In the genomic region with DNA sequence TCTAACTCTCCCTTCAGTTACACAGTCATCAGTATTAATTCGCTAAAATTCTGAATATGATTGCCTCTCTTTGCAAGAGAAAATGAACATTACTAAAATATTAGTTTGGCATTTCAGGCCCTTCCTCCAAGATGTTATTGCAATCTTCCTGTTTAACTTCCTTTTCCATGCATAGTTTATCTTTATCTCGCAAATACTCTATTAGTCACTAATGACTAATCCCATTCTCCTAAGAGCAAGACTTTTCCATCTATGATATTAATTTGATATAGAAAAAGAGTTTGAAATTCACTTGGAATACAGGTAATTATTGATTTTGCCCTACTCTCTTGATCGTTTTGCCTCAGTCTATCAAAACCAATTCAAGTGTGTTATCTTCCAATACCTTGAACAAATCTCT, we compare ENCODE assay signal across 23 cellular contexts. TPM values are rescaled to one million over a fixed set of nuclear protein-coding genes. Genes with fewer than 3 reads are reported as not detected.
DNase-seq lines count a peak whose midpoint lies in the region; ATAC-seq lines count a peak whose summit lies in the region.
"Had no signal": no experiment of that assay in that cellular context is flagged by ENCODE, and none has a peak within 500 bp of the region (broad histone marks: within the 10 kb centered on the region; RNA-seq: fewer than 3 reads in every experiment).

No MANE protein-coding gene starts in this region.

- H3K27ac ChIP-seq in epithelial cell of prostate = peak overlapping the region; percentile 96
- H3K27ac ChIP-seq: psoas muscle, transverse colon had no signal

- DNase-seq in GM03348 (ENCODE audit: low spot score) = peak; percentile 24
- peak; percentile 38 for DNase-seq in RKO (ENCODE audit: low spot score)
- DNase-seq in epithelial cell of prostate (ENCODE audit: low read depth, low spot score) = no peak
- DNase-seq in renal cortical epithelial cell (ENCODE audit: low read depth) = peak; percentile 47
- DNase-seq in 8988T = no peak
- DNase-seq in activated T-cell treated with anti-CD3 and anti-CD28 coated beads, Interleukin-2, amount 50 U/mL, for 1 hour = no peak
- no peak for DNase-seq in NOMO-1 treated with DMSO at 0.1 percent for 48 hours (lab: John Stamatoyannopoulos, UW; ENCODE audit: unreplicated experiment)
- DNase-seq: activated CD8-positive, alpha-beta memory T cell treated with anti-CD3 and anti-CD28 coated beads for 24 hours; C1 segment of cervical spinal cord; cerebellar nuclear complex; DMS79; head of caudate nucleus; islet precursor cell; mesendoderm; NCI-H1930; NCI-H446 treated with DMSO at 0.1 percent for 48 hours; psoas muscle; stimulated activated CD4-positive, alpha-beta T cell treated with anti-CD3 and anti-CD28 coated beads, Interleukin-12 subunit alpha, Interleukin-12 subunit beta, amount 100 ng/mL, for 4 hours; transverse colon had no signal

- no peak for ATAC-seq in GM21737 (IDR thresholded peaks at IDR 0.05; ENCODE audit: unreplicated experiment)
- ATAC-seq: activated CD4-positive, CD25-positive, alpha-beta regulatory T cell treated with anti-CD3 and anti-CD28 coated beads, Interleukin-2, amount 50 U/mL, for 24 hours; HepG2; psoas muscle; stimulated activated memory B cell treated with anti-CD40 and anti-IgM and Interleukin-4, amounts not matched to agents 10 μg/mL and 1 μg/mL and 100 μg/mL, for 72 hours had no signal

RNA-seq across cellular contexts. Expression of a gene that starts 41.8 kb away (rescaled TPM):
- total RNA-seq in renal cortical epithelial cell = 7.1 and 16.0 TPM in 2 replicates

Comparison
In these comparisons a context has a peak if more than half of its experiments do, and no peak if none do; other contexts are left out.
1. DNase-seq: peak in GM03348 (single experiment), RKO (single experiment) and renal cortical epithelial cell (single experiment); none in epithelial cell of prostate (single experiment), 8988T (single experiment), activated T-cell treated with anti-CD3 and anti-CD28 coated beads, Interleukin-2, amount 50 U/mL, for 1 hour (single experiment) and NOMO-1 treated with DMSO at 0.1 percent for 48 hours (single experiment).